8 cellular contexts compared by ENCODE assay signal in the genomic region with DNA sequence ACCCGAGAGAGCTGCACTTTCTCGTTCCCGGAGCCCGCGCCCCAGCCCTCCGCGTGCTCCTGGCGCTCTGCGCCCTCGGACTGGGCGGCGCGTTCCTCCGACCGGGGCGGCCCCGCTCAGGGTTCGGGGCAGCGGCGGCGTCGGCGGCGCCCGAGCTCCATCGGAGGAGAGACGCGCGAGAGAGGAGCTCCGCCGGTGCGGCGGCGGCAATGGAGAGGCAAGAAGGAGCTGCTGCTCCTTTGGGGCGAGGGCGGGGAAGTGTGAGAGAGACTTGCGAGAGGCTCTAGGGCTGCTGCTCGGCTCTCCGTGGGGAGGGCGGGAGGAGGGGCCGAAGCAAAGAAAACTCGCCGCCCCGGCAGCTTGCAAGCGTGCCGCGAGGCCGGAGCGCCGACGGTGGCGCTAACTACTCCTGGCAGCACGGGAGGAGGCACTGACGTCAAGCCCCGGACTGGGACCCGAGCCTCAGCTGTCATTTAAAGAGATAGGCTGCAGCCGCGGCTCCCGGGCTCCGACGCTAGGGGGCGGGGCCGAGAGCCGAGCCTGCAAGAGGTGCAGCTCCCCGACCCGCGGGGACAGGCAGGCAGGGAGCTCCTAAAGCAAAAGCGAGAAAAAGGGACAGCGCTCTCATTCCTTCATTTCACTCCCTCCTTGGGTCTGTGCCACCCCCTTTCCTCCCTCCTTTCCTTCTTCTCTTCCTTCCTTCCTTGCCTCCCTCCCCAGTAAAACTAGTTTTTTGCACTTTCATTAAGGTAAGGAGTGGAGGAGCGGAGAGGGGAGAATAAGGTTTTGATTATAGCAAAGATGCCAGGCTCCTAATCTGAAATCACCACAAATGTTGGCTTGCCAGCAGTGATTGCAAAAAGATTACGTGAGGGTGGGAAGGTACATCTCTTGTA. TPM values are rescaled to one million over a fixed set of nuclear protein-coding genes. Genes with fewer than 3 reads are reported as not detected.
DNase-seq lines count a peak whose midpoint lies in the region; ATAC-seq and TF ChIP-seq lines count a peak whose summit lies in the region.

A gene (minus strand): TSS at position 262 of the 896 bp plus-strand sequence.

- no peaks in the 10 kb centered on the region for H3K9me3 ChIP-seq in colonic mucosa

- peak; percentile 63 for TF ChIP-seq CTCF in WI38 (IDR thresholded peaks at IDR 0.05; ENCODE audit: low read depth, low read length)
- TF ChIP-seq CTCF in colonic mucosa (IDR thresholded peaks at IDR 0.05) = peak; percentile 44

- H3K4me3 ChIP-seq in WI38 (ENCODE audit: low read depth, low read length) (peak within 1 kb of the TSS; percentile 52), colonic mucosa (peak within 1 kb of the TSS; percentile 52)

- H3K36me3 ChIP-seq in colonic mucosa = no peaks in the 10 kb centered on the region

- H3K4me1 ChIP-seq in colonic mucosa = no peaks in the 10 kb centered on the region

- peak; percentile 98 for ATAC-seq in HG02885 (IDR thresholded peaks at IDR 0.05; ENCODE audit: poor library complexity, unreplicated experiment)

- H3K9ac ChIP-seq in colonic mucosa (ENCODE audit: low read depth in 2 of 2, low read length in 2 of 2) = no peak within 1 kb of the TSS

- peak within 1 kb of the TSS; percentile 61 for H3K27ac ChIP-seq in colonic mucosa

- peaks cover 21% of the 10 kb centered on the region for H3K27me3 ChIP-seq in colonic mucosa

- intact Hi-C loops in colonic mucosa (cut with DNase I) = no loop called here

- DNase-seq in SIG-M5 treated with dmso at 0.1 percent for 504 hours (lab: John Stamatoyannopoulos, UW; ENCODE audit: unreplicated experiment) (peak; percentile 4), SIG-M5 (lab: John Stamatoyannopoulos, UW) (no peak), NCI-H146 (lab: John Stamatoyannopoulos, UW) (peak; percentile 85), colonic mucosa (peak; percentile 76), kidney glomerular epithelial cell (lab: John Stamatoyannopoulos, UW) (peak; percentile 37)
- DNase-seq in stimulated activated CD4-positive, alpha-beta T cell treated with anti-CD3 and anti-CD28 coated beads, Interleukin-12 subunit alpha, Interleukin-12 subunit beta, amount 100 ng/mL, for 48 hours (ENCODE audit: low read depth in 2 of 3, low spot score in 1 of 3) = peak; percentile 37 to 61 (median 55)

RNA-seq across cellular contexts. Expression of the gene that starts here (rescaled TPM):
- total RNA-seq in colonic mucosa = under 1 TPM in 1 of 2 donors, not detected in 1; 0.27 TPM

Comparison
In these comparisons a context has a peak if more than half of its experiments do, and no peak if none do; other contexts are left out.
1. Peak in DNase-seq, H3K4me3 ChIP-seq and H3K27ac ChIP-seq in colonic mucosa; RNA of the gene not detected or under 1 TPM.